In the genomic region with DNA sequence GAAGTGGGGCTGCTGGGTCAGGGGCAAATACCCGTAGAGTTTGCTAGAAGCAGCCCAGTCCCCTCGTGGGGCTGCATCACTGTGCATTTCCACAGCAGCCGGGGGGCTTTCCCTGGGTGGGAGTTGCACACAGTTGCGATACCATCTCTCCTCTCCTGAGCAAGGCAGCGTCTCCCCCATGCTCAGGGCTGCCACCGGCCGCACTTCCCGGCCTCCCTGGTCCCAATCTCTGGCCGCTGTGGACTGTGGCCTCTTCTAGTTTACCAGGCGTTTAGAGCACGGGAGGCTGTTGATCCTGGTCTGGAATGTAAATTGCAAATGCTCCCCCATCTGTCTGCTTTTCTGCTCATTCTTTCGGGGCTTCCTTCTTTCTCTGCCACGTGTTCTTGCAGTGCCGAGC, we compare ENCODE assay signal across 32 cellular contexts. TPM values are rescaled to one million over a fixed set of nuclear protein-coding genes. Genes with fewer than 3 reads are reported as not detected.
DNase-seq lines count a peak whose midpoint lies in the region.
"Had no signal": no experiment of that assay in that cellular context is flagged by ENCODE, and none has a peak within 500 bp of the region (broad histone marks: within the 10 kb centered on the region; RNA-seq: fewer than 3 reads in every experiment).

No MANE protein-coding gene starts in this region.

- H3K9ac ChIP-seq in neuronal stem cell (ENCODE audit: low read depth, low read length, poor library complexity) (no peak overlapping the region), skeletal muscle tissue (ENCODE audit: low read depth in 1 of 3, low read length in 3 of 3) (peak overlapping the region in 1 of 3 donors; percentile 16)
- H3K9ac ChIP-seq: GM23248 had no signal

- H3K18ac ChIP-seq in neuronal stem cell (ENCODE audit: low read length) = no peak overlapping the region

- H3K14ac ChIP-seq in neuronal stem cell (ENCODE audit: low read length) = peak overlapping the region; percentile 31

- no peak overlapping the region for H4K91ac ChIP-seq in neuronal stem cell (ENCODE audit: low read depth, low read length, poor library complexity)

- H3K27me3 ChIP-seq in neuronal stem cell (ENCODE audit: control insufficient read depth in 3 of 3, insufficient read depth in 3 of 3, low read depth in 1 of 3, low read length in 3 of 3) = no peaks in the 10 kb centered on the region
- H3K27me3 ChIP-seq in skeletal muscle tissue (ENCODE audit: control insufficient read depth in 3 of 3, insufficient read depth in 3 of 3, low read length in 3 of 3) = no peaks in the 10 kb centered on the region
- H3K27me3 ChIP-seq in SJCRH30 = no peaks in the 10 kb centered on the region
- H3K27me3 ChIP-seq: BE2C, SJSA1 had no signal

- peak; percentile 14 for DNase-seq in NCI-H82 (lab: John Stamatoyannopoulos, UW)
- DNase-seq in NCI-H82 treated with DMSO at 0.1 percent for 48 hours (lab: John Stamatoyannopoulos, UW; ENCODE audit: unreplicated experiment) = no peak
- DNase-seq in cerebellar cortex (ENCODE audit: low spot score) = peak; percentile 37
- DNase-seq in neuronal stem cell (ENCODE audit: low spot score) = no peak
- DNase-seq in HT-29 (ENCODE audit: low spot score) = no peak
- no peak for DNase-seq in T-helper 9 cell
- no peak for DNase-seq in SJCRH30
- DNase-seq: 8988T; ACHN; BE2C; CD8-positive, alpha-beta memory T cell; DMS153; DND-41; GM23248; HFFc6; Karpas-422; NCI-H1092 treated with DMSO at 0.1 percent for 48 hours; NCI-H1436; NCI-H187; NCI-H2081 treated with DMSO at 0.1 percent for 48 hours; NCI-H2171 treated with DMSO at 0.1 percent for 48 hours; NCI-H524; NCI-H748 treated with DMSO at 0.1 percent for 48 hours; NK-92 treated with Interleukin-12 subunit alpha and Interleukin-12 subunit beta, amount 100 ng/mL, for 24 hours; PC-9 had no signal

- no CpG with 5 or more reads among the region's 14 CpGs for WGBS in neuronal stem cell (ENCODE audit: extremely low coverage in 2 of 2, insufficient read length in 2 of 2, insufficient replicate concordance in 1 of 2), 2 donors

- H3K4me2 ChIP-seq in neuronal stem cell (ENCODE audit: insufficient read depth, low read length, poor library complexity, severe bottlenecking) = no peak overlapping the region
- H3K4me2 ChIP-seq: PC-9 had no signal

- no peak overlapping the region for H2AFZ ChIP-seq in neuronal stem cell (ENCODE audit: low read length)
- H2AFZ ChIP-seq: GM23248, PC-9 had no signal

- H3K79me1 ChIP-seq in neuronal stem cell (ENCODE audit: low read depth, low read length) = no peaks in the 10 kb centered on the region

- peaks cover 7 to 19% of the 10 kb centered on the region in 2 donors for H3K9me3 ChIP-seq in neuronal stem cell (replicated peaks in 1 of 2; ENCODE audit: control insufficient read depth in 2 of 2, insufficient read depth in 1 of 2, low read depth in 1 of 2, low read length in 2 of 2)
- H3K9me3 ChIP-seq in skeletal muscle tissue (ENCODE audit: control insufficient read depth in 3 of 3, low read length in 3 of 3) = no peaks in the 10 kb centered on the region
- H3K9me3 ChIP-seq in SJCRH30 (replicated peaks) = 0 out of 2 replicates have a peak, but pooled peaks cover 5% of the 10 kb centered on the region
- H3K9me3 ChIP-seq: BE2C, HAP-1, SJSA1 had no signal

- H4K8ac ChIP-seq in neuronal stem cell (ENCODE audit: low read depth, low read length) = no peak overlapping the region

- no peak overlapping the region for H3K23ac ChIP-seq in neuronal stem cell (ENCODE audit: low read depth, low read length, poor library complexity)

- no peaks in the 10 kb centered on the region for H3K4me1 ChIP-seq in neuronal stem cell (ENCODE audit: control insufficient read depth in 2 of 2, insufficient read depth in 1 of 2, low read depth in 1 of 2, low read length in 2 of 2)
- H3K4me1 ChIP-seq in skeletal muscle tissue (ENCODE audit: control insufficient read depth in 3 of 3, insufficient read depth in 3 of 3, low read length in 3 of 3) = peaks cover 10 to 36% (median 17%) of the 10 kb centered on the region in 3 donors
- H3K4me1 ChIP-seq in SJCRH30 = no peaks in the 10 kb centered on the region
- H3K4me1 ChIP-seq: BE2C, HAP-1, SJSA1 had no signal

- no peak overlapping the region for H3K4ac ChIP-seq in neuronal stem cell (ENCODE audit: low read length)

- no peak overlapping the region for H2BK120ac ChIP-seq in neuronal stem cell (ENCODE audit: low read depth, low read length)

- peak overlapping the region; percentile 13 for H2BK5ac ChIP-seq in neuronal stem cell (ENCODE audit: low read length)

- no peak overlapping the region for H2AK5ac ChIP-seq in neuronal stem cell (ENCODE audit: low read depth, low read length)

- H3K4me3 ChIP-seq in neuronal stem cell (ENCODE audit: low read length in 2 of 2) = no peak overlapping the region
- H3K4me3 ChIP-seq in skeletal muscle tissue (ENCODE audit: low read length in 3 of 3) = no peak overlapping the region
- H3K4me3 ChIP-seq in SJCRH30 = no peak overlapping the region
- H3K4me3 ChIP-seq: GM23248, HAP-1, PC-9, SJSA1 had no signal

- H3K36me3 ChIP-seq in neuronal stem cell (replicated peaks in 1 of 2; ENCODE audit: control insufficient read depth in 2 of 2, insufficient read depth in 2 of 2, low read length in 2 of 2) (peaks cover 29 to 59% of the 10 kb centered on the region in 2 donors), skeletal muscle tissue (ENCODE audit: control insufficient read depth in 3 of 3, insufficient read depth in 3 of 3, low read length in 3 of 3) (peaks cover 41 to 46% (median 44%) of the 10 kb centered on the region in 3 donors), SJCRH30 (peaks cover 30% of the 10 kb centered on the region)

- H2BK12ac ChIP-seq in neuronal stem cell (ENCODE audit: low read length) = no peak overlapping the region

- H3K27ac ChIP-seq in neuronal stem cell (replicated peaks; ENCODE audit: low read length) = no peak overlapping the region
- H3K27ac ChIP-seq in skeletal muscle tissue (ENCODE audit: low read depth, low read length) = peak overlapping the region; percentile 96
- no peak overlapping the region for H3K27ac ChIP-seq in SJCRH30
- H3K27ac ChIP-seq: GM23248, PC-9, SJSA1 had no signal

- no peak overlapping the region for H2BK15ac ChIP-seq in neuronal stem cell (ENCODE audit: low read length)

RNA-seq across cellular contexts. Expression of gene OSBPL2, which starts 31.1 kb away (rescaled TPM):
- polyA plus RNA-seq in neuronal stem cell (2013, experiment 1 of 2) = 23.2 TPM
- 23.6 TPM for polyA plus RNA-seq in neuronal stem cell (2013, experiment 2 of 2)
- total RNA-seq in skeletal muscle tissue = 26.6 TPM
- 44.9 and 49.8 TPM in 2 replicates for total RNA-seq in HT-29 (2014; rRNA removed; shearing (Covaris generic))
- total RNA-seq in SJCRH30 (2014; rRNA removed; shearing (Covaris generic)) = 36.7 and 40.2 TPM in 2 replicates

RNA-seq across cellular contexts. Expression of gene ADRM1, which starts 33.4 kb away (rescaled TPM):
- 69.1 TPM for polyA plus RNA-seq in neuronal stem cell (2013, experiment 1 of 2)
- 69.0 TPM for polyA plus RNA-seq in neuronal stem cell (2013, experiment 2 of 2)
- total RNA-seq in skeletal muscle tissue = 41.8 TPM
- total RNA-seq in HT-29 (2014; rRNA removed; shearing (Covaris generic)) = 659 and 752 TPM in 2 replicates
- total RNA-seq in SJCRH30 (2014; rRNA removed; shearing (Covaris generic)) = 160 and 174 TPM in 2 replicates

RNA-seq across cellular contexts. Expression of gene HRH3, which starts 49.3 kb away (rescaled TPM):
- polyA plus RNA-seq in neuronal stem cell (2013, experiment 1 of 2) = 1.4 TPM
- 1.4 TPM for polyA plus RNA-seq in neuronal stem cell (2013, experiment 2 of 2)
- 0.52 TPM for total RNA-seq in skeletal muscle tissue
- total RNA-seq in HT-29 (2014; rRNA removed; shearing (Covaris generic)) = not detected in 2 replicates
- total RNA-seq in SJCRH30 (2014; rRNA removed; shearing (Covaris generic)) = 0.15 TPM in 1 of 2 replicates, not detected in the other
- total RNA-seq: CD8-positive, alpha-beta memory T cell; GM23248; HFFc6; M059J; PC-9; Right ventricle myocardium inferior; RPMI7951; SJSA1 had no signal
- polyA plus RNA-seq: CD14-positive monocyte; CD8-positive, alpha-beta memory T cell; GM23248 had no signal

Comparison
In these comparisons a context has a peak if more than half of its experiments do, and no peak if none do; other contexts are left out.
1. DNase-seq: peak in NCI-H82 (single experiment) and cerebellar cortex (single experiment); none in NCI-H82 treated with DMSO at 0.1 percent for 48 hours (single experiment), neuronal stem cell (single experiment), HT-29 (single experiment), T-helper 9 cell (single experiment) and SJCRH30 (0 of 2).